ENCODE assay signal across 12 cellular contexts in genomic region chr12:56840922-56841321, GRCh38.
DNase-seq lines count a peak whose midpoint lies in the region; ATAC-seq and TF ChIP-seq lines count a peak whose summit lies in the region.
"Had no signal": no experiment of that assay in that cellular context is flagged by ENCODE, and none has a peak within 500 bp of the region (broad histone marks: within the 10 kb centered on the region; RNA-seq: fewer than 3 reads in every experiment).

No MANE protein-coding gene starts in this region.

- H3K79me2 ChIP-seq in smooth muscle cell (ENCODE audit: low read depth): no peaks in the 10 kb centered on the region

- peak; percentile 15 for DNase-seq in HCEC 1CT
- no peak for DNase-seq in RWPE2 (ENCODE audit: low spot score)
- DNase-seq in glutamatergic neuron: peak; percentile 27
- DNase-seq in smooth muscle cell (lab: John Stamatoyannopoulos, UW; ENCODE audit: unreplicated experiment): no peak
- DNase-seq in gastrocnemius medialis: no peak
- no peak for DNase-seq in endothelial cell (ENCODE audit: low spot score)
- DNase-seq: activated CD8-positive, alpha-beta T cell treated with anti-CD3 and anti-CD28 coated beads, Interleukin-2, amount 10 ng/mL, durations not matched to agents 7 days and 5 days; activated effector memory CD4-positive, alpha-beta T cell treated with anti-CD3 and anti-CD28 coated beads, Interleukin-2, amount 50 U/mL, for 16 hours; CD4-positive, alpha-beta memory T cell had no signal

- H3K9me3 Mint-ChIP-seq in glutamatergic neuron (ENCODE audit: unreplicated experiment) (peaks cover 3% of the 10 kb centered on the region), endothelial cell (ENCODE audit: unreplicated experiment) (no peaks in the 10 kb centered on the region)
- H3K9me3 Mint-ChIP-seq: CD4-positive, alpha-beta memory T cell had no signal

- intact Hi-C loops in gastrocnemius medialis (cut with DNase I; ENCODE audit: low total_unique reads): no loop called here

- 51% methylated on average over 8 of the region's 8 CpGs for WGBS in smooth muscle cell (ENCODE audit: low lambda C conversion rate)

- ATAC-seq in RWPE2 (ENCODE audit: low read depth) (peak; percentile 56), gastrocnemius medialis (no peak), GM21619 (IDR thresholded peaks at IDR 0.05; ENCODE audit: unreplicated experiment) (no peak)
- ATAC-seq: activated CD8-positive, alpha-beta T cell treated with anti-CD3 and anti-CD28 coated beads, Interleukin-2, amount 10 ng/mL, durations not matched to agents 7 days and 5 days had no signal

- H3K27me3 Mint-ChIP-seq in glutamatergic neuron (ENCODE audit: unreplicated experiment): no peaks in the 10 kb centered on the region
- no peaks in the 10 kb centered on the region for H3K27me3 Mint-ChIP-seq in endothelial cell (ENCODE audit: unreplicated experiment)

- H3K27me3 ChIP-seq in RWPE2 (ENCODE audit: insufficient read depth, poor library complexity, severe bottlenecking) (no peaks in the 10 kb centered on the region), smooth muscle cell (ENCODE audit: low read depth) (no peaks in the 10 kb centered on the region), gastrocnemius medialis (no peaks in the 10 kb centered on the region)
- H3K27me3 ChIP-seq: cardiac muscle cell had no signal

- no peak overlapping the region for H3K9ac ChIP-seq in smooth muscle cell (ENCODE audit: low read depth)

- no peak overlapping the region for H2AFZ ChIP-seq in smooth muscle cell (ENCODE audit: low read depth)

- peaks cover 9% of the 10 kb centered on the region for H3F3A ChIP-seq in smooth muscle cell (ENCODE audit: low read depth)

- H3K4me2 ChIP-seq in smooth muscle cell: peak overlapping the region; percentile 59

- H3K4me1 ChIP-seq in RWPE2 (ENCODE audit: insufficient read depth, poor library complexity, severe bottlenecking): peaks cover 22% of the 10 kb centered on the region
- H3K4me1 ChIP-seq in smooth muscle cell (ENCODE audit: low read depth): no peaks in the 10 kb centered on the region
- H3K4me1 ChIP-seq in gastrocnemius medialis: peaks cover 0 to 13% of the 10 kb centered on the region in 2 donors

- no peak overlapping the region for H3K27ac ChIP-seq in RWPE2 (ENCODE audit: poor library complexity, severe bottlenecking)
- no peak overlapping the region for H3K27ac ChIP-seq in smooth muscle cell (ENCODE audit: low read depth)
- no peak overlapping the region for H3K27ac ChIP-seq in gastrocnemius medialis
- H3K27ac ChIP-seq: cardiac muscle cell had no signal

- H4K20me1 ChIP-seq in smooth muscle cell (ENCODE audit: low read depth): no peaks in the 10 kb centered on the region

- no peak for TF ChIP-seq CTCF in RWPE2 (IDR thresholded peaks at IDR 0.05; ENCODE audit: poor library complexity, severe bottlenecking)
- no peak for TF ChIP-seq CTCF in glutamatergic neuron (IDR thresholded peaks at IDR 0.05; ENCODE audit: partially characterized antibody, unreplicated experiment)
- TF ChIP-seq CTCF in smooth muscle cell (IDR thresholded peaks at IDR 0.05; ENCODE audit: borderline replicate concordance, insufficient read depth, poor library complexity, severe bottlenecking): no peak
- no peak for TF ChIP-seq CTCF in gastrocnemius medialis (IDR thresholded peaks at IDR 0.05 in 4 of 5, conservative IDR thresholded peaks at IDR 0.05 in 1 of 5)
- TF ChIP-seq CTCF in endothelial cell (IDR thresholded peaks at IDR 0.05; ENCODE audit: unreplicated experiment): no peak

- no peak for TF ChIP-seq POLR2A in gastrocnemius medialis (IDR thresholded peaks at IDR 0.05)

- peaks cover 5% of the 10 kb centered on the region for H3K36me3 Mint-ChIP-seq in glutamatergic neuron (ENCODE audit: unreplicated experiment)
- no peaks in the 10 kb centered on the region for H3K36me3 Mint-ChIP-seq in endothelial cell (ENCODE audit: low read depth, unreplicated experiment)
- H3K36me3 Mint-ChIP-seq: CD4-positive, alpha-beta memory T cell had no signal

- H3K9me3 ChIP-seq in RWPE2 (ENCODE audit: severe bottlenecking) (no peaks in the 10 kb centered on the region), smooth muscle cell (replicated peaks; ENCODE audit: low read depth) (no peaks in the 10 kb centered on the region), gastrocnemius medialis (no peaks in the 10 kb centered on the region)

- H3K36me3 ChIP-seq in RWPE2 (ENCODE audit: low read depth) (no peaks in the 10 kb centered on the region), smooth muscle cell (ENCODE audit: low read depth) (no peaks in the 10 kb centered on the region), gastrocnemius medialis (no peaks in the 10 kb centered on the region)
- H3K36me3 ChIP-seq: cardiac muscle cell had no signal

- H3K4me1 Mint-ChIP-seq in glutamatergic neuron (ENCODE audit: low read depth, unreplicated experiment) (peaks cover 12% of the 10 kb centered on the region), endothelial cell (ENCODE audit: unreplicated experiment) (peaks cover 2% of the 10 kb centered on the region)

- in situ Hi-C loops in gastrocnemius medialis (cut with MboI; ENCODE audit: low sequenced_read_pairs in 4 of 4): no loop called here

- H3K4me3 Mint-ChIP-seq in glutamatergic neuron (ENCODE audit: unreplicated experiment) (peak overlapping the region; percentile 55), endothelial cell (ENCODE audit: unreplicated experiment) (no peak overlapping the region)
- H3K4me3 Mint-ChIP-seq: activated CD8-positive, alpha-beta T cell treated with anti-CD3 and anti-CD28 coated beads, Interleukin-2, amount 10 ng/mL, durations not matched to agents 7 days and 5 days; CD4-positive, alpha-beta memory T cell had no signal

- H3K27ac Mint-ChIP-seq in glutamatergic neuron (ENCODE audit: unreplicated experiment) (peak overlapping the region; percentile 84), endothelial cell (ENCODE audit: unreplicated experiment) (no peak overlapping the region)
- H3K27ac Mint-ChIP-seq: activated CD8-positive, alpha-beta T cell treated with anti-CD3 and anti-CD28 coated beads, Interleukin-2, amount 10 ng/mL, durations not matched to agents 7 days and 5 days; CD4-positive, alpha-beta memory T cell; progenitor cell of endocrine pancreas had no signal

- H3K4me3 ChIP-seq in RWPE2 (ENCODE audit: severe bottlenecking) (no peak overlapping the region), smooth muscle cell (no peak overlapping the region), gastrocnemius medialis (no peak overlapping the region)
- H3K4me3 ChIP-seq: cardiac muscle cell had no signal

Comparison
In these comparisons a context has a peak if more than half of its experiments do, and no peak if none do; other contexts are left out.
1. DNase-seq: peak in HCEC 1CT (single experiment) and glutamatergic neuron (single experiment); none in RWPE2 (single experiment), smooth muscle cell (single experiment), gastrocnemius medialis (0 of 2) and endothelial cell (single experiment).